ENCODE assay signal across 16 cellular contexts in the genomic region with DNA sequence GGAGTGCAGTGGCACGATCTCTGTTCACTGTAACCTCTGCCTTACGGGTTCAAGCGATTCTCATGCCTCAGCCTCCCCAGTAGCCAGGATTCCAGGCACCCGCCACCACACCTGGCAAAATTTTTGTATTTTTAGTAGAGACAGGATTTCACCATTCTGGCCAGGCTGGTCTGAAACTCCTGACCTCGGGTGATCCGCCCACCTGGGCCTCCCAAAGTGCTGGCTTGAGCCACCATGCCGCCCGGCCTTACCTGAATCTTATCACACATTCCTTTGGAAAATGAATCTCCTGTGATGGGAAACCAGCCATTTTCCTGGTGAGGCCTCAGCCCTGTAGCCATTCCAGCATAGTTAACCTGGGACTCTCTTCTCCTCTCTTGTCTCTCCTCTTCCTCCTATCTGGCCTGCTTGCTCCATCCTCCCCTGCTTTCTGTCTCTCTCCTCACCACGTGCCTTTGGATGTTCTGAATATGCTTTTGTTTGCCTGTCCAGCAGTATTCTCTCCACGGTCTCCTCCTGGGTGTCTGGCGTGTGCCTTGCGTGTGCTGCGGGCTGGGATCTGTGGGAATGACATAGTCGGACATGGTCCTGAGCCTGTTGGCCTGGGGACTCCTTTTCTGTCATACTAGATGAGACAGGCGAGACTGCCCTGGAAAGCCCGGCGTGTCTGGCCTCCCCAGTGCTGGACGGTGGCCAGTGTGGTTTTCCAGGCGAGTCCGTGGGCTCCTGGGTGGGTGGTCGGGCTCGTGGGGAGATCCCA. TPM values are rescaled to one million over a fixed set of nuclear protein-coding genes. Genes with fewer than 3 reads are reported as not detected.
DNase-seq lines count a peak whose midpoint lies in the region; ATAC-seq lines count a peak whose summit lies in the region.
"Had no signal": no experiment of that assay in that cellular context is flagged by ENCODE, and none has a peak within 500 bp of the region (broad histone marks: within the 10 kb centered on the region; RNA-seq: fewer than 3 reads in every experiment).

No MANE protein-coding gene starts in this region.

- no CpG with 5 or more reads among the region's 22 CpGs for WGBS in trophoblast cell (ENCODE audit: extremely low coverage, insufficient coverage, insufficient read length)

- H3K18ac ChIP-seq in trophoblast cell (ENCODE audit: low read length), result peak overlapping the region; percentile 8

- no peaks in the 10 kb centered on the region for H3K27me3 Mint-ChIP-seq in CD4-positive, CD25-positive, alpha-beta regulatory T cell
- H3K27me3 Mint-ChIP-seq: activated CD4-positive, alpha-beta memory T cell treated with anti-CD3 and anti-CD28 coated beads, Interleukin-2, amount 10 ng/mL, durations not matched to agents 7 days and 5 days had no signal

- H3K79me1 ChIP-seq in trophoblast cell (ENCODE audit: low read length), result no peaks in the 10 kb centered on the region

- peak overlapping the region; percentile 11 to 84 (median 18) for H3K27ac Mint-ChIP-seq in CD4-positive, CD25-positive, alpha-beta regulatory T cell
- H3K27ac Mint-ChIP-seq: activated CD4-positive, alpha-beta memory T cell treated with anti-CD3 and anti-CD28 coated beads, Interleukin-2, amount 10 ng/mL, durations not matched to agents 7 days and 5 days had no signal

- H3K4me3 ChIP-seq in CD4-positive, CD25-positive, alpha-beta regulatory T cell (ENCODE audit: low read depth, low read length), result no peak overlapping the region
- no peak overlapping the region for H3K4me3 ChIP-seq in trophoblast cell (ENCODE audit: low read depth, low read length)
- H3K4me3 ChIP-seq: psoas muscle, SJSA1, stomach had no signal

- no peak overlapping the region for H3K4me3 Mint-ChIP-seq in CD4-positive, CD25-positive, alpha-beta regulatory T cell
- H3K4me3 Mint-ChIP-seq: activated CD4-positive, alpha-beta memory T cell treated with anti-CD3 and anti-CD28 coated beads, Interleukin-2, amount 10 ng/mL, durations not matched to agents 7 days and 5 days had no signal

- no peak overlapping the region for H2AFZ ChIP-seq in trophoblast cell (ENCODE audit: insufficient read depth, low read length, poor library complexity)

- H3K27me3 ChIP-seq in CD4-positive, CD25-positive, alpha-beta regulatory T cell (ENCODE audit: control insufficient read depth, insufficient read depth, low read length), result no peaks in the 10 kb centered on the region
- no peaks in the 10 kb centered on the region for H3K27me3 ChIP-seq in trophoblast cell (ENCODE audit: insufficient read depth, low read length)
- H3K27me3 ChIP-seq: SJSA1, stomach had no signal

- H3K27ac ChIP-seq in CD4-positive, CD25-positive, alpha-beta regulatory T cell (ENCODE audit: insufficient read depth, low read length, poor library complexity, severe bottlenecking), result no peak overlapping the region
- peak overlapping the region; percentile 8 for H3K27ac ChIP-seq in trophoblast cell (ENCODE audit: low read depth, low read length)
- H3K27ac ChIP-seq: psoas muscle, SJSA1 had no signal

- H3K36me3 Mint-ChIP-seq in CD4-positive, CD25-positive, alpha-beta regulatory T cell, result peaks cover 14% of the 10 kb centered on the region

- H3K9me3 Mint-ChIP-seq in CD4-positive, CD25-positive, alpha-beta regulatory T cell, result no peaks in the 10 kb centered on the region
- H3K9me3 Mint-ChIP-seq: activated CD4-positive, alpha-beta memory T cell treated with anti-CD3 and anti-CD28 coated beads, Interleukin-2, amount 10 ng/mL, durations not matched to agents 7 days and 5 days had no signal

- no peak for ATAC-seq in CD4-positive, CD25-positive, alpha-beta regulatory T cell (ENCODE audit: low read depth in 2 of 2)
- no peak for ATAC-seq in esophagus mucosa
- ATAC-seq: left cardiac atrium had no signal

- H4K12ac ChIP-seq in trophoblast cell (ENCODE audit: low read depth, low read length), result no peak overlapping the region

- no peak overlapping the region for H3K4ac ChIP-seq in trophoblast cell (ENCODE audit: low read depth, low read length)

- H3K9ac ChIP-seq in trophoblast cell (ENCODE audit: low read length), result no peak overlapping the region

- no peaks in the 10 kb centered on the region for H3K4me1 ChIP-seq in CD4-positive, CD25-positive, alpha-beta regulatory T cell (ENCODE audit: control insufficient read depth, insufficient read depth, low read length, poor library complexity, severe bottlenecking)
- peaks cover 17 to 30% of the 10 kb centered on the region in 2 experiments for H3K4me1 ChIP-seq in trophoblast cell (ENCODE audit: control insufficient read depth in 1 of 2, insufficient read depth in 2 of 2, low read length in 2 of 2)
- H3K4me1 ChIP-seq: psoas muscle, SJSA1 had no signal

- no peaks in the 10 kb centered on the region for H3K36me3 ChIP-seq in CD4-positive, CD25-positive, alpha-beta regulatory T cell (ENCODE audit: control insufficient read depth, insufficient read depth, low read length)
- no peaks in the 10 kb centered on the region for H3K36me3 ChIP-seq in trophoblast cell (ENCODE audit: control insufficient read depth in 1 of 2, insufficient read depth in 2 of 2, low read length in 2 of 2)
- H3K36me3 ChIP-seq: SJSA1 had no signal

- H2BK5ac ChIP-seq in trophoblast cell (ENCODE audit: low read depth, low read length, poor library complexity), result no peak overlapping the region

- H2BK120ac ChIP-seq in trophoblast cell (ENCODE audit: insufficient read depth, low read length, poor library complexity), result no peak overlapping the region

- no peaks in the 10 kb centered on the region for H3K9me3 ChIP-seq in CD4-positive, CD25-positive, alpha-beta regulatory T cell (ENCODE audit: control insufficient read depth in 2 of 2, low read length in 2 of 2)
- H3K9me3 ChIP-seq in trophoblast cell (ENCODE audit: insufficient read depth, low read depth, low read length), result peaks cover 1% of the 10 kb centered on the region
- H3K9me3 ChIP-seq: psoas muscle, SJSA1, stomach had no signal

- H3K14ac ChIP-seq in trophoblast cell (ENCODE audit: low read length), result no peak overlapping the region

- H2AK5ac ChIP-seq in trophoblast cell (ENCODE audit: low read length), result peak overlapping the region; percentile 2

- H2BK12ac ChIP-seq in trophoblast cell (ENCODE audit: low read length), result no peak overlapping the region

- H3K4me2 ChIP-seq in trophoblast cell (ENCODE audit: low read length), result no peak overlapping the region

- in situ Hi-C loops in SK-MEL-5 (cut with HindIII; ENCODE audit: low pct_unique_long_range_greater_than_20kb, low sequenced_read_pairs), result no loop called here

- H4K8ac ChIP-seq in trophoblast cell (ENCODE audit: low read depth, low read length), result no peak overlapping the region

- H3K4me1 Mint-ChIP-seq in CD4-positive, CD25-positive, alpha-beta regulatory T cell, result peaks cover 0 to 46% (median 15%) of the 10 kb centered on the region in 4 donors

- no peak for DNase-seq in CD4-positive, CD25-positive, alpha-beta regulatory T cell
- peak; percentile 51 for DNase-seq in SK-MEL-5 (ENCODE audit: low read depth, low spot score)
- DNase-seq in epidermal melanocyte (ENCODE audit: insufficient read length, low spot score), result peak; percentile 57
- DNase-seq in trophoblast cell, result peak; percentile 93 to 95
- DNase-seq in GM03348 (ENCODE audit: low spot score), result no peak
- no peak for DNase-seq in NCI-H2227 (lab: John Stamatoyannopoulos, UW; ENCODE audit: unreplicated experiment)
- DNase-seq: activated CD4-positive, alpha-beta memory T cell treated with anti-CD3 and anti-CD28 coated beads, Interleukin-2, amount 10 ng/mL, durations not matched to agents 7 days and 5 days; activated effector memory CD4-positive, alpha-beta T cell treated with Interleukin-2 at 50 U/mL for 16 hours; AML-193; DMS79 treated with DMSO at 0.1 percent for 48 hours; left cardiac atrium; NCI-H446 treated with DMSO at 0.1 percent for 48 hours; stomach had no signal

- H3K79me2 ChIP-seq in trophoblast cell (ENCODE audit: control insufficient read depth, insufficient read depth, low read length, poor library complexity), result no peaks in the 10 kb centered on the region

- H3K23ac ChIP-seq in trophoblast cell (ENCODE audit: low read length), result no peak overlapping the region

- H4K91ac ChIP-seq in trophoblast cell (ENCODE audit: low read depth, low read length), result no peak overlapping the region

RNA-seq across cellular contexts. Expression of gene HPCAL1, which starts 57.9 kb away (rescaled TPM):
- total RNA-seq in CD4-positive, CD25-positive, alpha-beta regulatory T cell, result 33.8 TPM
- 10 to 100 TPM; 80.6 to 95.6 (median 87.7) TPM for polyA plus RNA-seq in CD4-positive, CD25-positive, alpha-beta regulatory T cell
- 30.5 and 31.7 TPM in 2 replicates for total RNA-seq in SK-MEL-5 (2014; rRNA removed; shearing (Covaris generic))
- polyA plus RNA-seq in SK-MEL-5 (2015; cell fraction: cytosol; rRNA removed), result 83.6 and 93.1 TPM in 2 replicates
- 17.1 and 18.9 TPM in 2 replicates for polyA plus RNA-seq in SK-MEL-5 (2015; cell fraction: nucleus; rRNA removed)
- 124 and 139 TPM in 2 replicates for polyA plus RNA-seq in trophoblast cell (2013)
- 13.7 TPM for total RNA-seq in esophagus mucosa

Comparison
In these comparisons a context has a peak if more than half of its experiments do, and no peak if none do; other contexts are left out.
1. DNase-seq: peak in SK-MEL-5 (single experiment), epidermal melanocyte (single experiment) and trophoblast cell (2 of 2); none in CD4-positive, CD25-positive, alpha-beta regulatory T cell (0 of 3), GM03348 (single experiment) and NCI-H2227 (single experiment).